8 cellular contexts compared by ENCODE assay signal in genomic region chr9:122941560-122942234, GRCh38. TPM values are rescaled to one million over a fixed set of nuclear protein-coding genes. Genes with fewer than 3 reads are reported as not detected.
DNase-seq lines count a peak whose midpoint lies in the region; ATAC-seq and TF ChIP-seq lines count a peak whose summit lies in the region.

No MANE protein-coding gene starts in this region.

- ATAC-seq in gastrocnemius medialis = peak; percentile 10 to 22
- no peak for ATAC-seq in HG02884 (IDR thresholded peaks at IDR 0.05; ENCODE audit: unreplicated experiment)
- no peak for ATAC-seq in GM19328 (IDR thresholded peaks at IDR 0.05; ENCODE audit: unreplicated experiment)

- H3K27ac ChIP-seq in gastrocnemius medialis = peak overlapping the region; percentile 87 to 95 (median 92)

- no peak for TF ChIP-seq POLR2A in gastrocnemius medialis (IDR thresholded peaks at IDR 0.05)

- H3K4me1 ChIP-seq in adipocyte (ENCODE audit: control insufficient read depth, insufficient read depth, low read length) (peaks cover 16% of the 10 kb centered on the region), gastrocnemius medialis (peaks cover 28 to 31% of the 10 kb centered on the region in 2 donors)

- H3K27me3 ChIP-seq in adipocyte (replicated peaks; ENCODE audit: control insufficient read depth, insufficient read depth, low read length) (no peaks in the 10 kb centered on the region), gastrocnemius medialis (no peaks in the 10 kb centered on the region)

- H3K36me3 ChIP-seq in adipocyte (ENCODE audit: control insufficient read depth, insufficient read depth, low read length, severe bottlenecking) (peaks cover 20% of the 10 kb centered on the region), gastrocnemius medialis (peaks cover 0 to 16% of the 10 kb centered on the region in 2 donors)

- TF ChIP-seq CTCF in gastrocnemius medialis (IDR thresholded peaks at IDR 0.05 in 4 of 5, conservative IDR thresholded peaks at IDR 0.05 in 1 of 5) = no peak

- H3K9me3 ChIP-seq in adipocyte (ENCODE audit: control insufficient read depth, low read length) (no peaks in the 10 kb centered on the region), gastrocnemius medialis (no peaks in the 10 kb centered on the region)

- intact Hi-C loops in gastrocnemius medialis (cut with DNase I; ENCODE audit: low total_unique reads) = no loop called here

- H3K4me3 ChIP-seq in adipocyte (ENCODE audit: low read length) (peak overlapping the region; percentile 94), iPS-11a (ENCODE audit: low read depth, low read length) (peak overlapping the region; percentile 70), gastrocnemius medialis (peak overlapping the region; percentile 80 to 90 (median 86))

- DNase-seq in GM04504 (ENCODE audit: low read depth) (peak; percentile 26), HuH-7.5 (ENCODE audit: low spot score) (peak; percentile 18), adipocyte (ENCODE audit: low read depth) (peak; percentile 77), gastrocnemius medialis (no peak), T1000 (lab: John Stamatoyannopoulos, UW) (no peak)

- in situ Hi-C loops in gastrocnemius medialis (cut with MboI; ENCODE audit: low sequenced_read_pairs in 4 of 4) = no loop called here

- peak overlapping the region; percentile 92 for H3K9ac ChIP-seq in adipocyte (ENCODE audit: low read length)

RNA-seq across cellular contexts. Expression of gene RABGAP1, which starts 0.9 kb away (rescaled TPM):
- total RNA-seq in gastrocnemius medialis = 10 to 100 TPM; 23.7 to 33.8 (median 26.6) TPM

RNA-seq across cellular contexts. Expression of gene ZBTB26, which starts 10.4 kb away (rescaled TPM):
- total RNA-seq in gastrocnemius medialis = 1 to 10 TPM; 1.6 to 6.3 (median 2.6) TPM

RNA-seq across cellular contexts. Expression of gene ZBTB6, which starts 28.6 kb away (rescaled TPM):
- 10 to 100 TPM in 2 of 4 donors, 1 to 10 TPM in 2; 4.5 to 12.0 (median 7.8) TPM for total RNA-seq in gastrocnemius medialis

RNA-seq across cellular contexts. Expression of gene RC3H2, which starts 36.5 kb away (rescaled TPM):
- 10 to 100 TPM; 29.4 to 45.2 (median 36.6) TPM for total RNA-seq in gastrocnemius medialis

Comparison
In these comparisons a context has a peak if more than half of its experiments do, and no peak if none do; other contexts are left out.
1. DNase-seq: peak in GM04504 (single experiment), HuH-7.5 (single experiment) and adipocyte (single experiment); none in gastrocnemius medialis (0 of 2) and T1000 (single experiment).
2. ATAC-seq: peak in gastrocnemius medialis (2 of 2); none in HG02884 (single experiment) and GM19328 (single experiment).
3. Peak in every context shown above with its lines, with median percentiles within 50 percentile points of each other: H3K4me3 ChIP-seq.